Comparison of ENCODE assay signal across 24 cellular contexts in genomic region chr19:6453951-6454565, GRCh38. TPM values are rescaled to one million over a fixed set of nuclear protein-coding genes. Genes with fewer than 3 reads are reported as not detected.
DNase-seq lines count a peak whose midpoint lies in the region; ATAC-seq and TF ChIP-seq lines count a peak whose summit lies in the region.
"Had no signal": no experiment of that assay in that cellular context is flagged by ENCODE, and none has a peak within 500 bp of the region (broad histone marks: within the 10 kb centered on the region; RNA-seq: fewer than 3 reads in every experiment).

No MANE protein-coding gene starts in this region.

- H3K27me3 ChIP-seq in neuronal stem cell (ENCODE audit: control insufficient read depth in 3 of 3, insufficient read depth in 3 of 3, low read depth in 1 of 3, low read length in 3 of 3), result no peaks in the 10 kb centered on the region
- H3K27me3 ChIP-seq: BE2C; BLaER1 treated with 17β-estradiol and CSF1 and Interleukin-3, amounts not matched to agents 10 nM and 100 nM had no signal

- H2BK5ac ChIP-seq in neuronal stem cell (ENCODE audit: low read length), result no peak overlapping the region

- H4K91ac ChIP-seq in neuronal stem cell (ENCODE audit: low read depth, low read length, poor library complexity), result no peak overlapping the region

- H3K27ac ChIP-seq in HEK293 (ENCODE audit: extremely low read depth, low read depth, low read length) (no peak overlapping the region), OCI-LY7 (ENCODE audit: low read depth, low read length, poor library complexity, severe bottlenecking) (no peak overlapping the region), neuronal stem cell (replicated peaks; ENCODE audit: low read length) (no peak overlapping the region)
- H3K27ac ChIP-seq: A549; BLaER1 treated with 17β-estradiol and CSF1 and Interleukin-3, amounts not matched to agents 10 nM and 100 nM; GM23248 had no signal

- intact Hi-C loops in OCI-LY7 (cut with micrococcal nuclease; ENCODE audit: unreplicated experiment), result no loop called here

- H3K9me3 ChIP-seq in HEK293 (ENCODE audit: control insufficient read depth, insufficient read depth, low read depth, low read length) (no peaks in the 10 kb centered on the region), OCI-LY7 (ENCODE audit: low read length) (peaks cover 25% of the 10 kb centered on the region), neuronal stem cell (replicated peaks in 1 of 2; ENCODE audit: control insufficient read depth in 2 of 2, insufficient read depth in 1 of 2, low read depth in 1 of 2, low read length in 2 of 2) (peaks cover 12 to 22% of the 10 kb centered on the region in 2 donors)
- H3K9me3 ChIP-seq: A549 had no signal

- TF ChIP-seq CTCF in HEK293 (tag by site-specific recombination; IDR thresholded peaks at IDR 0.05) (no peak), OCI-LY7 (conservative IDR thresholded peaks at IDR 0.05; ENCODE audit: low read length) (no peak)

- H2BK120ac ChIP-seq in neuronal stem cell (ENCODE audit: low read depth, low read length), result no peak overlapping the region

- H3K4ac ChIP-seq in neuronal stem cell (ENCODE audit: low read length), result no peak overlapping the region

- no peak overlapping the region for H3K27ac Mint-ChIP-seq in activated naive CD4-positive, alpha-beta T cell treated with anti-CD3 and anti-CD28 coated beads, Interleukin-2, amount 10 ng/mL, durations not matched to agents 7 days and 5 days
- H3K27ac Mint-ChIP-seq: CD4-positive, alpha-beta T cell; CD8-positive, alpha-beta memory T cell; H9; HFFc6 had no signal

- H3K27me3 Mint-ChIP-seq in activated naive CD4-positive, alpha-beta T cell treated with anti-CD3 and anti-CD28 coated beads, Interleukin-2, amount 10 ng/mL, durations not matched to agents 7 days and 5 days, result no peaks in the 10 kb centered on the region
- H3K27me3 Mint-ChIP-seq: CD4-positive, alpha-beta T cell; CD8-positive, alpha-beta memory T cell had no signal

- H2BK15ac ChIP-seq in neuronal stem cell (ENCODE audit: low read length), result no peak overlapping the region

- H2BK12ac ChIP-seq in neuronal stem cell (ENCODE audit: low read length), result no peak overlapping the region

- POLR2A ChIA-PET in HEK293 (lab: Yijun Ruan, JAX) (no interaction called here), OCI-LY7 (lab: Charles Lee) (no interaction called here)

- H3K4me1 Mint-ChIP-seq in activated naive CD4-positive, alpha-beta T cell treated with anti-CD3 and anti-CD28 coated beads, Interleukin-2, amount 10 ng/mL, durations not matched to agents 7 days and 5 days, result peaks cover 12% of the 10 kb centered on the region

- H3K79me2 ChIP-seq in OCI-LY7 (ENCODE audit: insufficient read depth, low read depth, low read length), result peaks cover 10% of the 10 kb centered on the region; the same call in 1 of the 2 replicates

- H3K4me3 ChIP-seq in HEK293 (ENCODE audit: low read depth, low read length) (no peak overlapping the region), OCI-LY7 (ENCODE audit: low read depth, low read length, poor library complexity, severe bottlenecking) (no peak overlapping the region), neuronal stem cell (ENCODE audit: low read length in 2 of 2) (no peak overlapping the region)
- H3K4me3 ChIP-seq: A549, GM23248 had no signal

- H3K79me1 ChIP-seq in neuronal stem cell (ENCODE audit: low read depth, low read length), result peaks cover 6% of the 10 kb centered on the region

- CTCF ChIA-PET in HEK293 (lab: Yijun Ruan, JAX), result interaction anchor here (0.6 kb wide), 1 partner anchor 67 kb away, joined by 3 read pairs; no protein-coding TSS in a partner anchor
- CTCF ChIA-PET in OCI-LY7 (lab: Charles Lee; ENCODE audit: unreplicated experiment), result no interaction called here
- CTCF ChIA-PET in activated naive CD4-positive, alpha-beta T cell treated with anti-CD3 and anti-CD28 coated beads, Interleukin-2, amount 10 ng/mL, durations not matched to agents 7 days and 5 days (lab: Charles Lee), result no interaction called here

- H4K8ac ChIP-seq in neuronal stem cell (ENCODE audit: low read depth, low read length), result no peak overlapping the region

- peak overlapping the region; percentile 4 for H3K18ac ChIP-seq in neuronal stem cell (ENCODE audit: low read length)

- ATAC-seq in GM18858 (IDR thresholded peaks at IDR 0.05; ENCODE audit: unreplicated experiment) (no peak), GM21526 (IDR thresholded peaks at IDR 0.05; ENCODE audit: low FRiP score, unreplicated experiment) (no peak)
- ATAC-seq: A549, HCT116 had no signal

- no peaks in the 10 kb centered on the region for H3K4me1 ChIP-seq in HEK293 (ENCODE audit: control insufficient read depth, insufficient read depth, low read length)
- peaks cover 15% of the 10 kb centered on the region for H3K4me1 ChIP-seq in OCI-LY7 (ENCODE audit: insufficient read depth, low read length, poor library complexity, severe bottlenecking)
- H3K4me1 ChIP-seq in neuronal stem cell (ENCODE audit: control insufficient read depth in 2 of 2, insufficient read depth in 1 of 2, low read depth in 1 of 2, low read length in 2 of 2), result peaks cover 2 to 5% of the 10 kb centered on the region in 2 donors
- H3K4me1 ChIP-seq: BE2C had no signal

- no peaks in the 10 kb centered on the region for H3K9me2 ChIP-seq in OCI-LY7 (ENCODE audit: insufficient read depth, low read length)

- DNase-seq in OCI-LY7 (ENCODE audit: low spot score) (peak; percentile 54), neuronal stem cell (ENCODE audit: low spot score) (no peak)
- DNase-seq in activated naive CD4-positive, alpha-beta T cell treated with anti-CD3 and anti-CD28 coated beads, Interleukin-2, amount 10 ng/mL, durations not matched to agents 7 days and 5 days, result no peak
- DNase-seq: 8988T; ACHN; AML-193; BE2C; CD4-positive, alpha-beta T cell; CD8-positive, alpha-beta memory T cell; DMS 273 treated with DMSO at 0.1 percent for 48 hours; DMS79; EL; GDM1; GM23248; H9; HFFc6 had no signal

- H3K9me3 Mint-ChIP-seq in activated naive CD4-positive, alpha-beta T cell treated with anti-CD3 and anti-CD28 coated beads, Interleukin-2, amount 10 ng/mL, durations not matched to agents 7 days and 5 days, result peaks cover 29% of the 10 kb centered on the region

- no TSS peak for BruUV-seq in OCI-LY7 (replicated peaks; lab: Mats Ljungman, UMichigan)

- H2AFZ ChIP-seq in OCI-LY7 (ENCODE audit: low read length) (no peak overlapping the region), neuronal stem cell (ENCODE audit: low read length) (no peak overlapping the region)
- H2AFZ ChIP-seq: GM23248 had no signal

- H4K20me1 ChIP-seq in OCI-LY7 (ENCODE audit: insufficient read depth, low read length), result no peaks in the 10 kb centered on the region

- H3K9ac ChIP-seq in neuronal stem cell (ENCODE audit: low read depth, low read length, poor library complexity), result no peak overlapping the region
- H3K9ac ChIP-seq: BLaER1 treated with 17β-estradiol and CSF1 and Interleukin-3, amounts not matched to agents 10 nM and 100 nM; GM23248 had no signal

- H3K4me3 Mint-ChIP-seq in activated naive CD4-positive, alpha-beta T cell treated with anti-CD3 and anti-CD28 coated beads, Interleukin-2, amount 10 ng/mL, durations not matched to agents 7 days and 5 days, result no peak overlapping the region
- H3K4me3 Mint-ChIP-seq: CD14-positive monocyte; CD4-positive, alpha-beta T cell; H9; HFFc6 had no signal

- H3K23ac ChIP-seq in neuronal stem cell (ENCODE audit: low read depth, low read length, poor library complexity), result no peak overlapping the region

- H3K36me3 Mint-ChIP-seq in activated naive CD4-positive, alpha-beta T cell treated with anti-CD3 and anti-CD28 coated beads, Interleukin-2, amount 10 ng/mL, durations not matched to agents 7 days and 5 days, result peaks cover 51% of the 10 kb centered on the region

- H3K4me2 ChIP-seq in OCI-LY7 (ENCODE audit: low read length) (no peak overlapping the region), neuronal stem cell (ENCODE audit: insufficient read depth, low read length, poor library complexity, severe bottlenecking) (no peak overlapping the region)
- H3K4me2 ChIP-seq: A549; BLaER1 treated with 17β-estradiol and CSF1 and Interleukin-3, amounts not matched to agents 10 nM and 100 nM had no signal

- H3K14ac ChIP-seq in neuronal stem cell (ENCODE audit: low read length), result no peak overlapping the region

- no CpG with 5 or more reads among the region's 11 CpGs for WGBS in neuronal stem cell (ENCODE audit: extremely low coverage in 2 of 2, insufficient read length in 2 of 2, insufficient replicate concordance in 1 of 2), 2 donors

- H2AK5ac ChIP-seq in neuronal stem cell (ENCODE audit: low read depth, low read length), result no peak overlapping the region

- H3K36me3 ChIP-seq in HEK293 (ENCODE audit: control insufficient read depth in 2 of 2, insufficient read depth in 1 of 2, low read length in 2 of 2) (peaks cover 0 to 65% of the 10 kb centered on the region in 2 experiments; a peak in 2 of 3 replicates), OCI-LY7 (ENCODE audit: insufficient read depth, low read length) (peaks cover 77% of the 10 kb centered on the region), neuronal stem cell (replicated peaks in 1 of 2; ENCODE audit: control insufficient read depth in 2 of 2, insufficient read depth in 2 of 2, low read length in 2 of 2) (peaks cover 21 to 60% of the 10 kb centered on the region in 2 donors)

TF ChIP-seq in HEK293, 187 proteins besides CTCF, POLR2A, EP300 and RAD21:
- TF ChIP-seq ZNF248 (tag by site-specific recombination; IDR thresholded peaks at IDR 0.05), result no peak
- peak; percentile 50; the same call in 1 of the 2 replicates for TF ChIP-seq ZNF157 (tag by site-specific recombination; IDR thresholded peaks at IDR 0.05)
- TF ChIP-seq RBAK (tag by site-specific recombination; IDR thresholded peaks at IDR 0.05), result no peak

RNA-seq across cellular contexts. Expression of gene SLC25A23, which starts 5.5 kb away (rescaled TPM):
- 48.4 and 50.9 TPM in 2 replicates for total RNA-seq in OCI-LY7 (2014; rRNA removed; shearing (Covaris generic))
- 65.5 and 65.7 TPM in 2 replicates for total RNA-seq in OCI-LY7 (2022)
- 52.7 TPM for polyA plus RNA-seq in neuronal stem cell (2013, experiment 1 of 2)
- 51.9 TPM for polyA plus RNA-seq in neuronal stem cell (2013, experiment 2 of 2)

RNA-seq across cellular contexts. Expression of gene CRB3, which starts 10.0 kb away (rescaled TPM):
- total RNA-seq in OCI-LY7 (2014; rRNA removed; shearing (Covaris generic)), result 1.2 and 1.5 TPM in 2 replicates
- total RNA-seq in OCI-LY7 (2022), result 2.3 and 2.9 TPM in 2 replicates
- polyA plus RNA-seq in neuronal stem cell (2013, experiment 1 of 2), result 0.04 TPM
- 0.10 TPM for polyA plus RNA-seq in neuronal stem cell (2013, experiment 2 of 2)
- total RNA-seq: GM23248, HFFc6 had no signal
- polyA plus RNA-seq: CD14-positive monocyte, GM23248 had no signal

RNA-seq across cellular contexts. Expression of gene SLC25A41, which starts 20.5 kb away (rescaled TPM):
- total RNA-seq in OCI-LY7 (2014; rRNA removed; shearing (Covaris generic)), result not detected in 2 replicates
- total RNA-seq in OCI-LY7 (2022), result not detected in 2 replicates
- 0.42 TPM for polyA plus RNA-seq in neuronal stem cell (2013, experiment 1 of 2)
- polyA plus RNA-seq in neuronal stem cell (2013, experiment 2 of 2), result 0.47 TPM
- total RNA-seq: GM23248, H1, HFFc6 had no signal
- polyA plus RNA-seq: CD14-positive monocyte; CD8-positive, alpha-beta memory T cell; GM23248 had no signal

RNA-seq across cellular contexts. Expression of gene DENND1C, which starts 27.5 kb away (rescaled TPM):
- total RNA-seq in OCI-LY7 (2014; rRNA removed; shearing (Covaris generic)), result 40.9 and 41.8 TPM in 2 replicates
- 68.3 and 76.1 TPM in 2 replicates for total RNA-seq in OCI-LY7 (2022)
- 0.61 TPM for polyA plus RNA-seq in neuronal stem cell (2013, experiment 1 of 2)
- polyA plus RNA-seq in neuronal stem cell (2013, experiment 2 of 2), result 0.60 TPM
- total RNA-seq: GM23248, HFFc6 had no signal
- polyA plus RNA-seq: GM23248 had no signal

RNA-seq across cellular contexts. Expression of gene KHSRP, which starts 29.4 kb away (rescaled TPM):
- 255 and 271 TPM in 2 replicates for total RNA-seq in OCI-LY7 (2014; rRNA removed; shearing (Covaris generic))
- 468 and 499 TPM in 2 replicates for total RNA-seq in OCI-LY7 (2022)
- 303 TPM for polyA plus RNA-seq in neuronal stem cell (2013, experiment 1 of 2)
- polyA plus RNA-seq in neuronal stem cell (2013, experiment 2 of 2), result 310 TPM
